Comparison of ENCODE assay signal across 1 cellular context in the genomic region with DNA sequence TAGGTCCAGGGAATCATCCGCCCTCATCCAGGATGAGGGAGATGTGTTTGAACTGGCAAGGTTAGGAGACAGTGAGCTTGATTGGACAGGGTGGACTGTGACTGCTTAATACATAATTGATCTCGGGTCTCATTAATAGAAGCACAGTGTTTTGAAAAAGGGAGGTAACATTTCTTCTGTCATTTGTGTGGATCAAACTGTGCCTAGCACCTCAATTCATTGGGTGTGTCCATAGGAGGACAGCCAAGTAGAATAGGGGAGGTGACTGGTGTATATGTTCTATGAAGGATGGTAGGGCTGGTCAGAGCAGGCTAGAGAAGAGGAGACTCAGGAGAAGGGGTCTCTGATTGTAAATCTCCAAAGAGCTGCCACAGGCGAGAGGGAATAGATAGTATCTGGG.
TF ChIP-seq lines count a peak whose summit lies in the region.

No MANE protein-coding gene starts in this region.

TF ChIP-seq in SK-N-SH, 30 proteins besides CTCF, POLR2A, EP300 and RAD21 (continued from another document):
- TF ChIP-seq NFIC (IDR thresholded peaks at IDR 0.05; ENCODE audit: borderline replicate concordance) (no peak), ELF1 (IDR thresholded peaks at IDR 0.05) (no peak), RCOR1 (IDR thresholded peaks at IDR 0.05; ENCODE audit: low read length) (no peak), POLR2AphosphoS5 (IDR thresholded peaks at IDR 0.05; ENCODE audit: low read depth, low read length) (no peak), USF2 (IDR thresholded peaks at IDR 0.05; ENCODE audit: borderline replicate concordance, low read depth, low read length) (no peak), TCF12 (IDR thresholded peaks at IDR 0.05) (no peak), TAF1 (IDR thresholded peaks at IDR 0.05; ENCODE audit: borderline replicate concordance, low read depth, low read length) (no peak), GATA2 (CRISPR knock-in tag; IDR thresholded peaks at IDR 0.05) (no peak)
- TF ChIP-seq, protein P1, sequence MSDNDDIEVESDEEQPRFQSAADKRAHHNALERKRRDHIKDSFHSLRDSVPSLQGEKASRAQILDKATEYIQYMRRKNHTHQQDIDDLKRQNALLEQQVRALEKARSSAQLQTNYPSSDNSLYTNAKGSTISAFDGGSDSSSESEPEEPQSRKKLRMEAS (IDR thresholded peaks at IDR 0.05; ENCODE audit: low read depth), result no peak
